In genomic region chr5:142143878-142144277, GRCh38 we compare ENCODE assay signal across 8 cellular contexts. TPM values are rescaled to one million over a fixed set of nuclear protein-coding genes. Genes with fewer than 3 reads are reported as not detected.
A peak's percentile ranks its signal among the peaks of the same experiment; 100 is the strongest.
DNase-seq lines count a peak whose midpoint lies in the region; ATAC-seq and TF ChIP-seq lines count a peak whose summit lies in the region.

No MANE protein-coding gene starts in this region.

- ATAC-seq in upper lobe of left lung (ENCODE audit: low FRiP score in 2 of 2) (peak in 1 of 2 donors; percentile 60), GM19395 (IDR thresholded peaks at IDR 0.05; ENCODE audit: unreplicated experiment) (no peak), GM21367 (IDR thresholded peaks at IDR 0.05; ENCODE audit: unreplicated experiment) (no peak)

- peaks cover 7 to 90% (median 31%) of the 10 kb centered on the region in 4 donors for H3K36me3 ChIP-seq in upper lobe of left lung

- DNase-seq in DMS53 treated with DMSO at 0.1 percent for 48 hours (lab: John Stamatoyannopoulos, UW; ENCODE audit: unreplicated experiment), result peak; percentile 4
- DNase-seq in LHCN-M2 (ENCODE audit: low read depth), result peak; percentile 34
- DNase-seq in amniotic epithelial cell (ENCODE audit: low read depth), result peak; percentile 49
- DNase-seq in iris pigment epithelial cell (ENCODE audit: low read depth), result peak; percentile 54
- no peak for DNase-seq in upper lobe of left lung
- DNase-seq in NCI-H187 treated with DMSO at 0.1 percent for 48 hours (lab: John Stamatoyannopoulos, UW), result no peak

- H3K4me1 ChIP-seq in upper lobe of left lung, result peaks cover 0 to 4% (median 0%) of the 10 kb centered on the region in 4 donors

- TF ChIP-seq POLR2A in upper lobe of left lung (IDR thresholded peaks at IDR 0.05), result no peak

- no peaks in the 10 kb centered on the region for H3K9me3 ChIP-seq in upper lobe of left lung

- peak in 4 of 6 experiments; percentile 16 to 48 (median 38) for TF ChIP-seq CTCF in upper lobe of left lung (IDR thresholded peaks at IDR 0.05)

- H3K27ac ChIP-seq in upper lobe of left lung, result no peak overlapping the region

- H3K27me3 ChIP-seq in upper lobe of left lung, result no peaks in the 10 kb centered on the region

- TF ChIP-seq EP300 in upper lobe of left lung (IDR thresholded peaks at IDR 0.05), result no peak

- WGBS in upper lobe of left lung, 2 donors, result 45 to 53% methylated on average over 3 of the region's 3 CpGs

- H3K4me3 ChIP-seq in upper lobe of left lung, result no peak overlapping the region

RNA-seq across cellular contexts. Expression of gene NDFIP1, which starts 35.3 kb away (rescaled TPM):
- total RNA-seq in LHCN-M2 (2014; rRNA removed), result 37.0 and 43.5 TPM in 2 replicates
- 27.4 TPM for polyA plus RNA-seq in LHCN-M2 (2012)
- 100 to 1,000 TPM in 3 of 6 donors, 10 to 100 TPM in 3; 66.9 to 212 (median 108) TPM for total RNA-seq in upper lobe of left lung

Comparison
In these comparisons a context has a peak if more than half of its experiments do, and no peak if none do; other contexts are left out.
1. DNase-seq: peak in DMS53 treated with DMSO at 0.1 percent for 48 hours (single experiment), LHCN-M2 (single experiment), amniotic epithelial cell (single experiment) and iris pigment epithelial cell (single experiment); none in upper lobe of left lung (0 of 2) and NCI-H187 treated with DMSO at 0.1 percent for 48 hours (single experiment).